26 cellular contexts compared by ENCODE assay signal in the genomic region with DNA sequence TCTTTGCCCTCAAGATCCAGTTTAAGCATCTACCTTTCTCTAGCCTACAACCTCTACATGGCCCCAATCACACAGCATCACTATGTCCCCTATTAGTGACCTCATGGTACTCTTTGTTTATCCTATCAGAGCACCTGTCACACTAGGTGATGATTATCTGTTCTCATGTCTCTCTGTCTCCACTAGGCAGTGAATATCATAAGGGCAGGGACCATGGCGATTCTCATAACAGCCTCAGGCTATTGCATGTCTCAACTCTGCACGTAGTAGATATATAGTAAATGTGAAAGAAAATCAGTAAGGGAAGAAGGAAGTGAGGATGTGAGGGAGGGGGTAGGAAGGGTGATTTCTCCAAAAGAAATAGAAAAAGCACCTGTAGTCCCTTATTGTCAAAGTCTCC.
"Had no signal": no experiment of that assay in that cellular context is flagged by ENCODE, and none has a peak within 500 bp of the region (broad histone marks: within the 10 kb centered on the region; RNA-seq: fewer than 3 reads in every experiment).

No MANE protein-coding gene starts in this region.

- H3K4me1 ChIP-seq: left ventricle myocardium inferior, neural progenitor cell, parathyroid adenoma, right lobe of liver, tibial nerve, upper lobe of right lung had no signal

- H3K27me3 ChIP-seq: neural progenitor cell, neutrophil, right atrium auricular region, right lobe of liver, tibial nerve, upper lobe of right lung had no signal

- H3K36me3 ChIP-seq: left ventricle myocardium inferior, neural progenitor cell, neutrophil, right atrium auricular region, right lobe of liver, tibial nerve, upper lobe of right lung had no signal

- DNase-seq: islet precursor cell; left ventricle myocardium inferior; mesendoderm; naive B cell; natural killer cell; nephron progenitor cell; occipital lobe; right lobe of liver; stimulated activated CD4-positive, alpha-beta T cell treated with anti-CD3 and anti-CD28 coated beads, Interleukin-1b, Interleukin-23, amount 100 ng/mL, for 48 hours; stimulated activated CD4-positive, alpha-beta T cell treated with anti-CD3 and anti-CD28 coated beads, Interleukin-2, amount 100 ng/mL, for 48 hours; stimulated activated CD4-positive, alpha-beta T cell treated with anti-CD3 and anti-CD28 coated beads, Interleukin-4, amount 100 ng/mL, for 4 hours; stimulated activated CD8-positive, alpha-beta memory T cell treated with anti-CD3 and anti-CD28 coated beads, Interleukin-4, amount 100 ng/mL, for 48 hours; stimulated activated naive CD4-positive, alpha-beta T cell treated with Interleukin-2 at 50 U/mL for 16 hours; stimulated activated naive CD8-positive, alpha-beta T cell treated with anti-CD3 and anti-CD28 coated beads, Interleukin-15, amount 100 ng/mL, for 72 hours; substantia nigra; upper lobe of right lung had no signal

- H3K27ac ChIP-seq: neural progenitor cell, neutrophil, parathyroid adenoma, right lobe of liver, upper lobe of right lung had no signal

- H3K79me2 ChIP-seq: parathyroid adenoma had no signal

- ATAC-seq: natural killer cell; right lobe of liver; stimulated activated memory B cell treated with anti-CD40 and anti-IgM and Interleukin-4, amounts not matched to agents 10 μg/mL and 1 μg/mL and 100 μg/mL, for 72 hours; stimulated activated naive CD8-positive, alpha-beta T cell treated with anti-CD3 and anti-CD28 coated beads, Interleukin-15, amount 100 ng/mL, for 72 hours; upper lobe of right lung had no signal

- H3K4me2 ChIP-seq: neural progenitor cell, smooth muscle cell had no signal

- H2AFZ ChIP-seq: neural progenitor cell, parathyroid adenoma had no signal

- H3K4me1 Mint-ChIP-seq: naive B cell; natural killer cell; stimulated activated memory B cell treated with anti-CD40 and anti-IgM and Interleukin-4, amounts not matched to agents 10 μg/mL and 1 μg/mL and 100 μg/mL, for 72 hours; stimulated activated naive CD8-positive, alpha-beta T cell treated with anti-CD3 and anti-CD28 coated beads, Interleukin-15, amount 100 ng/mL, for 72 hours had no signal

- H3K27me3 Mint-ChIP-seq: stimulated activated memory B cell treated with anti-CD40 and anti-IgM and Interleukin-4, amounts not matched to agents 10 μg/mL and 1 μg/mL and 100 μg/mL, for 72 hours; stimulated activated naive CD8-positive, alpha-beta T cell treated with anti-CD3 and anti-CD28 coated beads, Interleukin-15, amount 100 ng/mL, for 72 hours had no signal

- H3K9me3 ChIP-seq: neutrophil, right atrium auricular region, right lobe of liver, tibial nerve, upper lobe of right lung had no signal

- H3K9ac ChIP-seq: neural progenitor cell, parathyroid adenoma had no signal

- H3K4me3 Mint-ChIP-seq: mesothelial cell of epicardium; natural killer cell; nephron progenitor cell; neural progenitor cell; stimulated activated memory B cell treated with anti-CD40 and anti-IgM and Interleukin-4, amounts not matched to agents 10 μg/mL and 1 μg/mL and 100 μg/mL, for 72 hours; stimulated activated naive CD8-positive, alpha-beta T cell treated with anti-CD3 and anti-CD28 coated beads, Interleukin-15, amount 100 ng/mL, for 72 hours had no signal

- H3K4me3 ChIP-seq: left ventricle myocardium inferior, lung, neural progenitor cell, right atrium auricular region, right lobe of liver, smooth muscle cell, tibial nerve, upper lobe of right lung had no signal

- H3K9me3 Mint-ChIP-seq: mesothelial cell of epicardium, neural progenitor cell had no signal

- H3K27ac Mint-ChIP-seq: mesothelial cell of epicardium; natural killer cell; nephron progenitor cell; neural progenitor cell; progenitor cell of endocrine pancreas; stimulated activated memory B cell treated with anti-CD40 and anti-IgM and Interleukin-4, amounts not matched to agents 10 μg/mL and 1 μg/mL and 100 μg/mL, for 72 hours; stimulated activated naive CD8-positive, alpha-beta T cell treated with anti-CD3 and anti-CD28 coated beads, Interleukin-15, amount 100 ng/mL, for 72 hours had no signal

- H3K36me3 Mint-ChIP-seq: mesothelial cell of epicardium, natural killer cell, neural progenitor cell had no signal
